In genomic region chr15:28101201-28101600, GRCh38 we compare ENCODE assay signal across 1 cellular context.
TF ChIP-seq lines count a peak whose summit lies in the region.

No MANE protein-coding gene starts in this region.

TF ChIP-seq in IMR-90, 13 proteins besides CTCF, POLR2A, EP300 and RAD21:
- no peak for TF ChIP-seq BHLHE40 (IDR thresholded peaks at IDR 0.05; ENCODE audit: low read depth, low read length)
- no peak for TF ChIP-seq CEBPB (IDR thresholded peaks at IDR 0.05; ENCODE audit: low read depth, low read length)
- no peak for TF ChIP-seq MAFK (IDR thresholded peaks at IDR 0.05; ENCODE audit: low read depth, low read length)
- no peak for TF ChIP-seq USF2 (IDR thresholded peaks at IDR 0.05; ENCODE audit: low read depth, low read length)
- no peak for TF ChIP-seq ELK1 (IDR thresholded peaks at IDR 0.05; ENCODE audit: borderline replicate concordance, low read depth, low read length)
- no peak for TF ChIP-seq RCOR1 (IDR thresholded peaks at IDR 0.05; ENCODE audit: insufficient replicate concordance, low read length)
- TF ChIP-seq CHD1 (IDR thresholded peaks at IDR 0.05; ENCODE audit: low read depth, low read length) = no peak
- no peak for TF ChIP-seq SMC3 (IDR thresholded peaks at IDR 0.05; ENCODE audit: low read depth, low read length)
- no peak for TF ChIP-seq FOS (IDR thresholded peaks at IDR 0.05; ENCODE audit: low read depth, low read length)
- no peak for TF ChIP-seq NFE2L2 (IDR thresholded peaks at IDR 0.05; ENCODE audit: low read depth, low read length)
